In the genomic region with DNA sequence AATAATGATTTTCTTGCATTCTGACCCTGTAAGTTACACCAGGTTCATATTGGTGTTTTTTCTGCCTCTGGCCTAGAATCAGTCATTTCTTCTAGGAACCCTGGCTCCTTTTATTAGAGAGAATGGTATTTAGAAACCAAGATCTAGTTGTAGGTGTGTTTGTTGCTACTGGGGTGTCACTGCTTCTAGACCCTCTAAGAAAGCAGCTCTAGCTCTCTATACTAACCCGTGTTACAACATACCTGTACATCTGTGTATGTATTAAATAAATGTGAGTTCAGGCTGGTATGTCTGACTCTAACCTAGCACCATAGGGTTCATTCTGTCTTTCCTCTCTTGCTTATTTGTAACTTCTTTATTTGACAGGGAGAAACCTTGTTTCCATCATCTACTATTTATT, we compare ENCODE assay signal across 16 cellular contexts. TPM values are rescaled to one million over a fixed set of nuclear protein-coding genes. Genes with fewer than 3 reads are reported as not detected.
DNase-seq lines count a peak whose midpoint lies in the region; ATAC-seq, FAIRE-seq and TF ChIP-seq lines count a peak whose summit lies in the region.
"Had no signal": no experiment of that assay in that cellular context is flagged by ENCODE, and none has a peak within 500 bp of the region (broad histone marks: within the 10 kb centered on the region; RNA-seq: fewer than 3 reads in every experiment).

No MANE protein-coding gene starts in this region.

- H3K36me3 Mint-ChIP-seq in CD4-positive, CD25-positive, alpha-beta regulatory T cell, result peaks cover 20% of the 10 kb centered on the region
- peaks cover 0 to 19% (median 0%) of the 10 kb centered on the region in 3 donors for H3K36me3 Mint-ChIP-seq in CD8-positive, alpha-beta memory T cell

- H2AFZ ChIP-seq in K562 (ENCODE audit: low read depth, low read length), result no peak overlapping the region
- no peak overlapping the region for H2AFZ ChIP-seq in trophoblast cell (ENCODE audit: insufficient read depth, low read length, poor library complexity)

- H2BK5ac ChIP-seq in trophoblast cell (ENCODE audit: low read depth, low read length, poor library complexity), result no peak overlapping the region

- peaks cover 5% of the 10 kb centered on the region for H3K36me3 ChIP-seq in CD4-positive, CD25-positive, alpha-beta regulatory T cell (ENCODE audit: control insufficient read depth, insufficient read depth, low read length)
- no peaks in the 10 kb centered on the region for H3K36me3 ChIP-seq in CD8-positive, alpha-beta memory T cell (ENCODE audit: insufficient read depth, low read length)
- peaks cover 6% of the 10 kb centered on the region; the same call in 2 of the 3 replicates for H3K36me3 ChIP-seq in K562 (ENCODE audit: control insufficient read depth, insufficient read depth, low read length)
- no peaks in the 10 kb centered on the region for H3K36me3 ChIP-seq in trophoblast cell (ENCODE audit: control insufficient read depth in 1 of 2, insufficient read depth in 2 of 2, low read length in 2 of 2)
- peaks cover 5% of the 10 kb centered on the region; the same call in 1 of the 2 replicates for H3K36me3 ChIP-seq in WERI-Rb-1

- H3K9me1 ChIP-seq in K562 (ENCODE audit: control insufficient read depth, insufficient read depth, low read length), result peaks cover 4% of the 10 kb centered on the region

- peaks cover 31% of the 10 kb centered on the region for H3K4me1 ChIP-seq in CD4-positive, CD25-positive, alpha-beta regulatory T cell (ENCODE audit: control insufficient read depth, insufficient read depth, low read length, poor library complexity, severe bottlenecking)
- peaks cover 41% of the 10 kb centered on the region for H3K4me1 ChIP-seq in CD8-positive, alpha-beta memory T cell (ENCODE audit: insufficient read depth, low read length)
- H3K4me1 ChIP-seq in K562 (replicated peaks in 1 of 2; ENCODE audit: control insufficient read depth in 2 of 2, insufficient read depth in 2 of 2, low read length in 2 of 2), result peaks cover 0 to 10% of the 10 kb centered on the region in 2 experiments; a peak in 4 of 5 replicates
- H3K4me1 ChIP-seq in trophoblast cell (ENCODE audit: control insufficient read depth in 1 of 2, insufficient read depth in 2 of 2, low read length in 2 of 2), result no peaks in the 10 kb centered on the region

- BruUV-seq in K562 (replicated peaks; lab: Mats Ljungman, UMichigan), result no TSS peak

- in situ Hi-C loops in K562 (cut with MboI), result no loop called here

- TF ChIP-seq RAD21 in K562 (CRISPR knock-in tag; conservative IDR thresholded peaks at IDR 0.05 in 1 of 2, IDR thresholded peaks at IDR 0.05 in 1 of 2), result no peak

- H3K4me2 ChIP-seq in K562 (ENCODE audit: insufficient read depth, low read length) (no peak overlapping the region), trophoblast cell (ENCODE audit: low read length) (no peak overlapping the region)

- no peak overlapping the region for H3K18ac ChIP-seq in trophoblast cell (ENCODE audit: low read length)

- peak overlapping the region; percentile 67 for H3K4ac ChIP-seq in trophoblast cell (ENCODE audit: low read depth, low read length)

- H2AK5ac ChIP-seq in trophoblast cell (ENCODE audit: low read length), result no peak overlapping the region

- no peak for ATAC-seq in CD4-positive, CD25-positive, alpha-beta regulatory T cell (ENCODE audit: low read depth in 2 of 2)
- ATAC-seq in K562, result peak; percentile 38
- ATAC-seq: Panc1, Right ventricle myocardium inferior had no signal

- no peak overlapping the region for H2BK12ac ChIP-seq in trophoblast cell (ENCODE audit: low read length)

- DNase-seq in CD4-positive, CD25-positive, alpha-beta regulatory T cell, result no peak
- no peak for DNase-seq in CD8-positive, alpha-beta memory T cell
- DNase-seq in K562 (ENCODE audit: extremely low read depth in 1 of 4, low spot score in 3 of 4) (no peak), trophoblast cell (no peak), WERI-Rb-1 (no peak), T-helper 9 cell (no peak), globus pallidus (ENCODE audit: low spot score) (no peak)
- DNase-seq: HCEC 1CT, Karpas-422, NCI-H1105 treated with DMSO at 0.1 percent for 48 hours, NCI-H187 treated with DMSO at 0.1 percent for 48 hours, NCI-H2171, NCI-H446 treated with DMSO at 0.1 percent for 48 hours, NCI-H774 had no signal

- peak overlapping the region in 2 of 3 donors; percentile 23 to 64 for H3K27ac Mint-ChIP-seq in CD4-positive, CD25-positive, alpha-beta regulatory T cell
- H3K27ac Mint-ChIP-seq in CD8-positive, alpha-beta memory T cell, result peak overlapping the region in 5 of 8 donors; percentile 3 to 75 (median 64)

- TF ChIP-seq POLR2A in K562 (conservative IDR thresholded peaks at IDR 0.05), result no peak

- WGBS in K562 (ENCODE audit: insufficient coverage, low coverage, missing lambda C conversion rate), result 33% methylated on average over 1 of the region's 1 CpG
- WGBS in trophoblast cell (ENCODE audit: extremely low coverage, insufficient coverage, insufficient read length), result no CpG with 5 or more reads among the region's 1 CpG

- H4K12ac ChIP-seq in trophoblast cell (ENCODE audit: low read depth, low read length), result no peak overlapping the region

- intact Hi-C loops in K562 (cut with micrococcal nuclease), result no loop called here

- peaks cover 97% of the 10 kb centered on the region for H3K79me2 ChIP-seq in K562 (ENCODE audit: control insufficient read depth, insufficient read depth, low read length)
- H3K79me2 ChIP-seq in trophoblast cell (ENCODE audit: control insufficient read depth, insufficient read depth, low read length, poor library complexity), result peaks cover 9% of the 10 kb centered on the region

- H3K4me1 Mint-ChIP-seq in CD4-positive, CD25-positive, alpha-beta regulatory T cell, result peaks cover 47 to 84% (median 72%) of the 10 kb centered on the region in 4 donors
- peaks cover 75 to 92% (median 88%) of the 10 kb centered on the region in 3 donors for H3K4me1 Mint-ChIP-seq in CD8-positive, alpha-beta memory T cell

- no peak overlapping the region for H4K8ac ChIP-seq in trophoblast cell (ENCODE audit: low read depth, low read length)

- no peak overlapping the region for H3K23ac ChIP-seq in trophoblast cell (ENCODE audit: low read length)

- H4K91ac ChIP-seq in trophoblast cell (ENCODE audit: low read depth, low read length), result no peak overlapping the region

- H3K4me3 Mint-ChIP-seq in CD4-positive, CD25-positive, alpha-beta regulatory T cell, result peak overlapping the region in 3 of 4 donors; percentile 19 to 39 (median 30)
- peak overlapping the region in 6 of 7 donors; percentile 0 to 37 (median 22) for H3K4me3 Mint-ChIP-seq in CD8-positive, alpha-beta memory T cell

- H3K27me3 Mint-ChIP-seq in CD4-positive, CD25-positive, alpha-beta regulatory T cell, result no peaks in the 10 kb centered on the region
- no peaks in the 10 kb centered on the region for H3K27me3 Mint-ChIP-seq in CD8-positive, alpha-beta memory T cell

- peaks cover 0 to 1% (median 0%) of the 10 kb centered on the region in 7 donors for H3K9me3 Mint-ChIP-seq in CD4-positive, CD25-positive, alpha-beta regulatory T cell
- H3K9me3 Mint-ChIP-seq in CD8-positive, alpha-beta memory T cell, result no peaks in the 10 kb centered on the region

- no peaks in the 10 kb centered on the region for H3K27me3 ChIP-seq in CD4-positive, CD25-positive, alpha-beta regulatory T cell (ENCODE audit: control insufficient read depth, insufficient read depth, low read length)
- no peaks in the 10 kb centered on the region for H3K27me3 ChIP-seq in CD8-positive, alpha-beta memory T cell (ENCODE audit: insufficient read depth, low read length, poor library complexity, severe bottlenecking)
- H3K27me3 ChIP-seq in K562 (ENCODE audit: control insufficient read depth in 2 of 2, insufficient read depth in 2 of 2, low read length in 2 of 2), result no peaks in the 10 kb centered on the region
- no peaks in the 10 kb centered on the region for H3K27me3 ChIP-seq in trophoblast cell (ENCODE audit: insufficient read depth, low read length)
- H3K27me3 ChIP-seq in WERI-Rb-1 (ENCODE audit: insufficient read depth, low read depth, severe bottlenecking), result no peaks in the 10 kb centered on the region

- TF ChIP-seq CTCF in K562 (IDR thresholded peaks at IDR 0.05 in 2 of 3, conservative IDR thresholded peaks at IDR 0.05 in 1 of 3; ENCODE audit: insufficient read depth in 2 of 3, low read depth in 1 of 3, low read length in 3 of 3), result no peak
- TF ChIP-seq CTCF in WERI-Rb-1 (IDR thresholded peaks at IDR 0.05; ENCODE audit: low read depth, low read length), result no peak

- H3K14ac ChIP-seq in trophoblast cell (ENCODE audit: low read length), result no peak overlapping the region

- CTCF ChIA-PET in CD8-positive, alpha-beta memory T cell (lab: Charles Lee), result no interaction called here
- CTCF ChIA-PET in K562 (lab: Yijun Ruan, JAX; ENCODE audit: low intra/inter-chr PET ratio), result no interaction called here

- POLR2A ChIA-PET in CD8-positive, alpha-beta memory T cell (lab: Charles Lee), result no interaction called here
- POLR2A ChIA-PET in K562 (lab: Yijun Ruan, JAX), result no interaction called here

- FAIRE-seq in K562 (lab: Jason Lieb, UNC), result no peak

- no peak overlapping the region for H3K4me3 ChIP-seq in CD4-positive, CD25-positive, alpha-beta regulatory T cell (ENCODE audit: low read depth, low read length)
- no peak overlapping the region for H3K4me3 ChIP-seq in CD8-positive, alpha-beta memory T cell (ENCODE audit: low read length)
- H3K4me3 ChIP-seq in K562 (no peak overlapping the region), trophoblast cell (ENCODE audit: low read depth, low read length) (no peak overlapping the region), WERI-Rb-1 (ENCODE audit: low read depth, low read length) (no peak overlapping the region)

- H2BK120ac ChIP-seq in trophoblast cell (ENCODE audit: insufficient read depth, low read length, poor library complexity), result no peak overlapping the region

- no peak overlapping the region for H3K27ac ChIP-seq in CD4-positive, CD25-positive, alpha-beta regulatory T cell (ENCODE audit: insufficient read depth, low read length, poor library complexity, severe bottlenecking)
- H3K27ac ChIP-seq in CD8-positive, alpha-beta memory T cell (ENCODE audit: low read depth, low read length), result no peak overlapping the region
- H3K27ac ChIP-seq in K562 (ENCODE audit: extremely low read depth, low read depth, low read length) (0 out of 3 replicates have a peak overlapping the region, but pooled peaks have one; percentile 20), trophoblast cell (ENCODE audit: low read depth, low read length) (no peak overlapping the region), WERI-Rb-1 (no peak overlapping the region)

- H4K20me1 ChIP-seq in K562 (replicated peaks; ENCODE audit: control insufficient read depth, insufficient read depth, low read length), result peaks cover 8% of the 10 kb centered on the region; the same call in 1 of the 2 replicates

- no peak for TF ChIP-seq EP300 in K562 (IDR thresholded peaks at IDR 0.05; ENCODE audit: low read length)

- no peaks in the 10 kb centered on the region for H3K9me3 ChIP-seq in CD4-positive, CD25-positive, alpha-beta regulatory T cell (ENCODE audit: control insufficient read depth in 2 of 2, low read length in 2 of 2)
- no peaks in the 10 kb centered on the region for H3K9me3 ChIP-seq in CD8-positive, alpha-beta memory T cell (ENCODE audit: low read length)
- H3K9me3 ChIP-seq in K562 (replicated peaks; ENCODE audit: control insufficient read depth, insufficient read depth, low read depth, low read length), result no peaks in the 10 kb centered on the region
- H3K9me3 ChIP-seq in trophoblast cell (ENCODE audit: insufficient read depth, low read depth, low read length), result no peaks in the 10 kb centered on the region
- no peaks in the 10 kb centered on the region for H3K9me3 ChIP-seq in WERI-Rb-1 (ENCODE audit: severe bottlenecking)

- no peak overlapping the region; a peak in 1 of 4 replicates for H3K9ac ChIP-seq in K562 (ENCODE audit: insufficient read depth in 1 of 2, low read depth in 2 of 2, low read length in 2 of 2)
- no peak overlapping the region for H3K9ac ChIP-seq in trophoblast cell (ENCODE audit: low read length)

- no peaks in the 10 kb centered on the region for H3K79me1 ChIP-seq in trophoblast cell (ENCODE audit: low read length)

RNA-seq across cellular contexts. Expression of a gene that starts 16.8 kb away (rescaled TPM):
- 99.4 TPM for total RNA-seq in CD4-positive, CD25-positive, alpha-beta regulatory T cell
- polyA plus RNA-seq in CD4-positive, CD25-positive, alpha-beta regulatory T cell, result 10 to 100 TPM; 35.1 to 52.9 (median 39.9) TPM
- 10 to 100 TPM; 74.6 to 77.5 TPM for total RNA-seq in CD8-positive, alpha-beta memory T cell
- polyA plus RNA-seq in CD8-positive, alpha-beta memory T cell, result 76.1 TPM
- total RNA-seq in K562 (2011; cell fraction: chromatin; rRNA removed; ENCODE audit: low replicate concordance), result 48.5 and 222 TPM in 2 replicates
- 23.3 and 32.6 TPM in 2 replicates for total RNA-seq in K562 (2011; cell fraction: nucleolus; rRNA removed)
- 72.3 and 122 TPM in 2 replicates for total RNA-seq in K562 (2011; cell fraction: nucleoplasm; rRNA removed)
- 31.4 and 37.8 TPM in 2 replicates for total RNA-seq in K562 (2014; rRNA removed)
- total RNA-seq in K562 (2014; rRNA removed; fragmentation: Illumina TruSeq; extraction: Trizol), result 79.4 and 89.9 TPM in 2 replicates
- total RNA-seq in K562 (2015; rRNA removed; fragmentation: Illumina TruSeq; extraction: Trizol), result 59.7 and 65.9 TPM in 2 replicates
- total RNA-seq in K562 (2021), result 52.9 and 60.2 TPM in 2 replicates
- polyA plus RNA-seq in K562 (2011; rRNA removed), result 33.6 and 43.7 TPM in 2 replicates
- 5.2 and 9.1 TPM in 2 replicates for polyA plus RNA-seq in K562 (2011; cell fraction: cytosol; rRNA removed)
- polyA plus RNA-seq in K562 (2011; cell fraction: nucleus; rRNA removed), result 21.5 and 23.7 TPM in 2 replicates
- polyA plus RNA-seq in K562 (2012), result 32.8 and 39.2 TPM in 2 replicates
- 48.2 and 57.7 TPM in 2 replicates for polyA plus RNA-seq in K562 (2014; fragmentation: Illumina TruSeq; extraction: Trizol)
- polyA plus RNA-seq in K562 (2014; fragmentation: Nextera tagmentation; extraction: Ambion mirVana), result 10 to 100 TPM; 11.1 to 12.6 TPM
- 42.2 and 46.8 TPM in 2 replicates for polyA plus RNA-seq in K562 (2014; rRNA removed)
- polyA minus RNA-seq in K562 (2011; rRNA and poly(A)+ RNA removed), result 55.8 and 68.9 TPM in 2 replicates
- 15.6 and 21.2 TPM in 2 replicates for polyA minus RNA-seq in K562 (2011; cell fraction: cytosol; rRNA and poly(A)+ RNA removed)
- 43.8 and 69.5 TPM in 2 replicates for polyA minus RNA-seq in K562 (2011; cell fraction: nucleus; rRNA and poly(A)+ RNA removed)
- 50.3 and 51.1 TPM in 2 replicates for polyA plus RNA-seq in trophoblast cell (2013)
